24 cellular contexts compared by ENCODE assay signal in genomic region chr19:34976611-34977010, GRCh38.
"Had no signal": no experiment of that assay in that cellular context is flagged by ENCODE, and none has a peak within 500 bp of the region (broad histone marks: within the 10 kb centered on the region; RNA-seq: fewer than 3 reads in every experiment).

No MANE protein-coding gene starts in this region.

- H3K36me3 Mint-ChIP-seq: mesothelial cell of epicardium, neural progenitor cell had no signal

- FAIRE-seq: bronchial epithelial cell, endometrium, keratinocyte, TTC549 had no signal

- H3K27ac ChIP-seq: neural progenitor cell, testis, uterus, WERI-Rb-1 had no signal

- H3K9ac ChIP-seq: neural progenitor cell had no signal

- H2AFZ ChIP-seq: neural progenitor cell had no signal

- H3K27ac Mint-ChIP-seq: activated naive CD4-positive, alpha-beta T cell treated with anti-CD3 and anti-CD28 coated beads for 36 hours; activated naive CD8-positive, alpha-beta T cell treated with anti-CD3 and anti-CD28 coated beads, Interleukin-2, amount 10 ng/mL, durations not matched to agents 7 days and 5 days; mesothelial cell of epicardium; neural progenitor cell; stimulated activated naive B cell treated with anti-CD40 and anti-IgM and Interleukin-4, amounts not matched to agents 10 μg/mL and 1 μg/mL and 100 μg/mL, for 72 hours had no signal

- H3K4me2 ChIP-seq: neural progenitor cell had no signal

- ATAC-seq: heart right ventricle; naive thymus-derived CD8-positive, alpha-beta T cell; stimulated activated naive B cell treated with anti-CD40 and anti-IgM and Interleukin-4, amounts not matched to agents 10 μg/mL and 1 μg/mL and 100 μg/mL, for 72 hours had no signal

- H3K4me3 Mint-ChIP-seq: activated naive CD4-positive, alpha-beta T cell treated with anti-CD3 and anti-CD28 coated beads for 36 hours; activated naive CD8-positive, alpha-beta T cell treated with anti-CD3 and anti-CD28 coated beads, Interleukin-2, amount 10 ng/mL, durations not matched to agents 7 days and 5 days; mesothelial cell of epicardium; neural progenitor cell; stimulated activated naive B cell treated with anti-CD40 and anti-IgM and Interleukin-4, amounts not matched to agents 10 μg/mL and 1 μg/mL and 100 μg/mL, for 72 hours had no signal

- H3K9me3 ChIP-seq: testis, uterus had no signal

- H3K4me1 ChIP-seq: neural progenitor cell, testis, uterus had no signal

- H3K36me3 ChIP-seq: heart right ventricle, neural progenitor cell, uterus, WERI-Rb-1 had no signal

- H3K27me3 ChIP-seq: heart right ventricle, neural progenitor cell, testis, uterus had no signal

- DNase-seq: activated CD4-positive, alpha-beta T cell treated with anti-CD3 and anti-CD28 coated beads, Interleukin-2, amount 50 U/mL, for 4 hours; activated naive CD4-positive, alpha-beta T cell treated with anti-CD3 and anti-CD28 coated beads for 36 hours; activated naive CD8-positive, alpha-beta T cell treated with anti-CD3 and anti-CD28 coated beads, Interleukin-2, amount 10 ng/mL, durations not matched to agents 7 days and 5 days; activated T-cell treated with anti-CD3 and anti-CD28 coated beads, Interleukin-2, amount 50 U/mL, for 1 hour; amygdala; cerebellar nuclear complex; cortex of kidney; heart right ventricle; naive thymus-derived CD8-positive, alpha-beta T cell; stimulated activated CD4-positive, alpha-beta T cell treated with anti-CD3 and anti-CD28 coated beads, Interleukin-2, amount 100 ng/mL, for 48 hours; stimulated activated CD8-positive, alpha-beta memory T cell treated with anti-CD3 and anti-CD28 coated beads, Interleukin-4, amount 100 ng/mL, for 48 hours; stimulated activated naive B cell treated with anti-CD40 and anti-IgM and Interleukin-4, amounts not matched to agents 10 μg/mL and 1 μg/mL and 100 μg/mL, for 72 hours; T-helper 1 cell; testis; trophoblast cell; uterus; WERI-Rb-1 had no signal

- H3K4me3 ChIP-seq: heart right ventricle, lung, neural progenitor cell, testis, uterus had no signal
